Comparison of ENCODE assay signal across 13 cellular contexts in the genomic region with DNA sequence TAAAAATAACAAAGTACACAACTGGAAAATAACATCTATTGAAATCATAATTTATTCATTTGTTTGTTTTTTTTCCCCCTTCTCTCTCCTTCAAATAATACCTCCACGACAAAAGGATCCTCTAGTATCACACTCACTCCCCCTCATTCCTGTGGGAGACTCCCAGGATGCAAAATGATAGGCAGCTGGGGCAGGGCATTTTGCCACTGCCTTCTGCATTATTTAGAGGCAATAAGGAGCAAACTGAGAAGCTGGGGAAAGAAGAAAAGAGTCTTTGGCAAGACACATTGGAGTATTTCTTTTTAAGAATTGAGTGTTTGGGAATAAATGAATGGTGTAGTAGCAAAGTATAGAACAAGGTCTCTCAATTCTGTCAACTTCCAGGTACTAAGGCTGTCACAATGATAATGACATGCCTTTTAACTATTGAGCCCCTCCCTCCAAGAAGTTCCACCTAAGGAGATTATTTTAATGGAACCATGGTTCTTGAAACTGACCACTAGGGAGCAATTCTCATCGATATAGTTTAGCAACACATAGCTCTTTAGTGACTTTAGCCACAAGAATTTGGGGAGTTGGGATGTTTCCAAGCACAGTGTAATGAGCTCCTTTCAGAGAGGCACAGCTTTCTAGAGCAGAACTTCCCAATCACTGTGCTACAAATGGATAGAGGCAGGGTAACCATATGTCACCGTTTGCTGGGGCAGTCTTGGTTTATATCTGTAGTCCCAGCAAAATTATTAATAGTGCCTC.
DNase-seq lines count a peak whose midpoint lies in the region; TF ChIP-seq lines count a peak whose summit lies in the region.
"Had no signal": no experiment of that assay in that cellular context is flagged by ENCODE, and none has a peak within 500 bp of the region (broad histone marks: within the 10 kb centered on the region; RNA-seq: fewer than 3 reads in every experiment).

No MANE protein-coding gene starts in this region.

- no peaks in the 10 kb centered on the region for H3K9me2 ChIP-seq in MM.1S (replicated peaks; ENCODE audit: insufficient read depth, low read length)

- H3F3A ChIP-seq in MM.1S (ENCODE audit: insufficient read depth, low read length): no peaks in the 10 kb centered on the region

- DNase-seq in AG20443 (ENCODE audit: low spot score) (peak; percentile 54), M059J (ENCODE audit: low read depth) (peak; percentile 93), mammary epithelial cell (peak; percentile 80), left kidney (ENCODE audit: low read depth, low spot score) (peak; percentile 8), MM.1S (no peak), G401 (ENCODE audit: low spot score) (no peak), GM13976 (ENCODE audit: low spot score) (no peak)
- DNase-seq in activated naive CD4-positive, alpha-beta T cell treated with Interleukin-2 at 50 U/mL for 16 hours: no peak
- DNase-seq: CD4-positive, alpha-beta memory T cell; NCI-H1436 had no signal

- 14% methylated on average over 3 of the region's 3 CpGs for WGBS in mammary epithelial cell (ENCODE audit: low coverage, missing lambda C conversion rate)

- H3K4me1 ChIP-seq in mammary epithelial cell (ENCODE audit: insufficient read depth, low read length): peaks cover 14% of the 10 kb centered on the region
- H3K4me1 ChIP-seq in MM.1S (ENCODE audit: low read length): no peaks in the 10 kb centered on the region
- H3K4me1 ChIP-seq: gastroesophageal sphincter had no signal

- peak; percentile 19 to 32 for TF ChIP-seq CTCF in mammary epithelial cell (conservative IDR thresholded peaks at IDR 0.05 in 1 of 2, IDR thresholded peaks at IDR 0.05 in 1 of 2; ENCODE audit: extremely low read depth in 1 of 2, insufficient read depth in 1 of 2, low read depth in 1 of 2, low read length in 2 of 2)
- no peak for TF ChIP-seq CTCF in MM.1S (IDR thresholded peaks at IDR 0.05; ENCODE audit: low read length)
- no peak for TF ChIP-seq CTCF in GM13976 (IDR thresholded peaks at IDR 0.05; ENCODE audit: borderline replicate concordance, control extremely low read depth, extremely low read depth, insufficient read depth, missing control alignments)

- in situ Hi-C loops in mammary epithelial cell (cut with MboI; ENCODE audit: low sequenced_read_pairs in 2 of 2): no loop called here
- in situ Hi-C loops in G401 (cut with HindIII; ENCODE audit: low sequenced_read_pairs): no loop called here
- in situ Hi-C loops in GM13976 (cut with MboI; ENCODE audit: low sequenced_read_pairs, unreplicated experiment): no loop called here

- dilution Hi-C loops in mammary epithelial cell (cut with HindIII; ENCODE audit: low sequenced_read_pairs): no loop called here

- H3K4me2 ChIP-seq in mammary epithelial cell (ENCODE audit: insufficient read depth, low read depth, low read length): peak overlapping the region; percentile 4
- H3K4me2 ChIP-seq in MM.1S (ENCODE audit: low read depth, low read length): no peak overlapping the region

- H3K9me3 ChIP-seq in mammary epithelial cell (replicated peaks; ENCODE audit: insufficient read depth, low read length): no peaks in the 10 kb centered on the region
- no peaks in the 10 kb centered on the region for H3K9me3 ChIP-seq in MM.1S (replicated peaks; ENCODE audit: insufficient read depth, low read length)
- H3K9me3 ChIP-seq: gastroesophageal sphincter had no signal

- H3K36me3 ChIP-seq in mammary epithelial cell (ENCODE audit: insufficient read depth, low read length) (no peaks in the 10 kb centered on the region), MM.1S (replicated peaks; ENCODE audit: insufficient read depth, low read length) (no peaks in the 10 kb centered on the region)
- H3K36me3 ChIP-seq: gastroesophageal sphincter had no signal

- H3K4me3 ChIP-seq in mammary epithelial cell (replicated peaks in 1 of 3; ENCODE audit: insufficient read depth in 1 of 3, low read depth in 2 of 3, low read length in 3 of 3) (no peak overlapping the region), MM.1S (ENCODE audit: low read length) (no peak overlapping the region)
- H3K4me3 ChIP-seq: coronary artery, gastroesophageal sphincter had no signal

- no peaks in the 10 kb centered on the region for H4K20me1 ChIP-seq in mammary epithelial cell (ENCODE audit: insufficient read depth, low read length)
- H4K20me1 ChIP-seq in MM.1S (ENCODE audit: insufficient read depth, low read length): no peaks in the 10 kb centered on the region

- H3K79me2 ChIP-seq in mammary epithelial cell (ENCODE audit: insufficient read depth, low read length) (no peaks in the 10 kb centered on the region), MM.1S (ENCODE audit: low read length) (no peaks in the 10 kb centered on the region)

- H3K27me3 ChIP-seq in mammary epithelial cell (ENCODE audit: insufficient read depth, low read length) (no peaks in the 10 kb centered on the region), MM.1S (replicated peaks; ENCODE audit: insufficient read depth, low read length) (no peaks in the 10 kb centered on the region)
- H3K27me3 ChIP-seq: gastroesophageal sphincter had no signal

- intact Hi-C loops in mammary epithelial cell (cut with micrococcal nuclease): loop anchor here (10.0 kb wide), 1 partner anchor 497 kb away; no protein-coding TSS in a partner anchor

- CTCF ChIA-PET in mammary epithelial cell (lab: Charles Lee; ENCODE audit: low non-redundant PET): interaction anchor here (0.5 to 0.6 kb wide), 2 partner anchors 46 to 514 kb away, joined by 6 read pairs; no protein-coding TSS in a partner anchor

- H2AFZ ChIP-seq in mammary epithelial cell (ENCODE audit: low read depth, low read length) (no peak overlapping the region), MM.1S (ENCODE audit: low read length) (no peak overlapping the region)

- H3K27ac ChIP-seq in mammary epithelial cell (ENCODE audit: insufficient read depth, low read depth, low read length) (no peak overlapping the region), MM.1S (ENCODE audit: low read length) (no peak overlapping the region)
- H3K27ac ChIP-seq: coronary artery, gastroesophageal sphincter, VCaP had no signal

- no peak overlapping the region for H3K9ac ChIP-seq in mammary epithelial cell (ENCODE audit: insufficient read depth, low read length)
- no peak overlapping the region for H3K9ac ChIP-seq in MM.1S (ENCODE audit: low read length)

- BruUV-seq in mammary epithelial cell (replicated peaks; lab: Mats Ljungman, UMichigan): no TSS peak

Comparison
In these comparisons a context has a peak if more than half of its experiments do, and no peak if none do; other contexts are left out.
1. DNase-seq: peak in AG20443 (single experiment), M059J (single experiment), mammary epithelial cell (single experiment) and left kidney (single experiment); none in MM.1S (single experiment), G401 (single experiment), GM13976 (single experiment) and activated naive CD4-positive, alpha-beta T cell treated with Interleukin-2 at 50 U/mL for 16 hours (single experiment).
2. CTCF ChIP-seq: peak in mammary epithelial cell (2 of 2); none in MM.1S (single experiment) and GM13976 (single experiment).